ENCODE assay signal across 21 cellular contexts in the genomic region with DNA sequence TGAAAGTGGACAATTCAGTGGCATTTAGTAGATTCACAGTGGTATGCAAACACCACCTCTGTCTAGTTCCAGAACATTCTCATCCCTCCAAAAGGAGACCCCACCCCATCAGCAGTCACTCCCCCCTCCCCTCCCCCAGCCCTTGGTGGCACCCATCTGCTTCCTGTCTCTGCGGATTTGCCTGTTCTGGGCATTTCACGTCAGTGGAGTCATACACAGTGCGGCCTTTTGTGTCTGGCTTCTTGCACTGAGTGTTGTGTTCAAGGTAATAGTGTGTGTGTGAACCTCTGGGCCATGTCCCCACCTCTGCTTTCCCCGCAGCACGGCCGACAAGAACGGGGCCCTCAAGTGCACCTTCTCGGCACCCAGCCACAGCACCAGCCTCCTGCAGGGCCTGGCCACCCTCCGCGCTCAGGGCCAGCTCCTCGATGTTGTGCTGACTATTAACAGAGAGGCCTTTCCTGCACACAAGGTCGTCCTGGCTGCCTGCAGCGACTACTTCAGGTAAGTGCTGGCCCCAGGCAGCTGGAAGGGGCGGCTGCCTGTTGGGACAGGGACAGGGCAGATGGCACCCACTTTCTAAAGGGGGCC. TPM values are rescaled to one million over a fixed set of nuclear protein-coding genes. Genes with fewer than 3 reads are reported as not detected.
DNase-seq lines count a peak whose midpoint lies in the region; ATAC-seq lines count a peak whose summit lies in the region.
"Had no signal": no experiment of that assay in that cellular context is flagged by ENCODE, and none has a peak within 500 bp of the region (broad histone marks: within the 10 kb centered on the region; RNA-seq: fewer than 3 reads in every experiment).

No MANE protein-coding gene starts in this region.

- peak overlapping the region; percentile 8 for H2AK5ac ChIP-seq in mesenchymal stem cell (ENCODE audit: low read length, severe bottlenecking)

- WGBS in mesenchymal stem cell: 85% methylated on average over 13 of the region's 14 CpGs

- peak overlapping the region in 1 of 2 experiments; percentile 14 for H2BK12ac ChIP-seq in mesenchymal stem cell (ENCODE audit: low read length in 2 of 2)

- H2BK15ac ChIP-seq in mesenchymal stem cell (ENCODE audit: low read depth, poor library complexity, severe bottlenecking): peak overlapping the region; percentile 12

- no peak overlapping the region for H2BK5ac ChIP-seq in mesenchymal stem cell (ENCODE audit: low read depth, low read length, poor library complexity, severe bottlenecking)

- no peaks in the 10 kb centered on the region for H3K9me3 ChIP-seq in mesenchymal stem cell (ENCODE audit: control insufficient read depth, low read length)
- H3K9me3 ChIP-seq: body of pancreas had no signal

- H2BK120ac ChIP-seq in mesenchymal stem cell (ENCODE audit: low read depth, low read length): no peak overlapping the region

- H3K4me2 ChIP-seq in mesenchymal stem cell (ENCODE audit: low read length, poor library complexity, severe bottlenecking): no peak overlapping the region
- H3K4me2 ChIP-seq: KMS-11 had no signal

- peaks cover 36% of the 10 kb centered on the region for H3K4me1 ChIP-seq in mesenchymal stem cell (ENCODE audit: control insufficient read depth, insufficient read depth, low read depth, low read length)
- H3K4me1 ChIP-seq: body of pancreas had no signal

- H3K14ac ChIP-seq in mesenchymal stem cell (ENCODE audit: low read length in 2 of 2): no peak overlapping the region

- peak overlapping the region; percentile 19 for H4K91ac ChIP-seq in mesenchymal stem cell (ENCODE audit: low read length)

- H3K4ac ChIP-seq in mesenchymal stem cell (ENCODE audit: low read depth in 1 of 2, low read length in 2 of 2): no peak overlapping the region

- no peak overlapping the region for H3K27ac ChIP-seq in mesenchymal stem cell (ENCODE audit: low read length, poor library complexity, severe bottlenecking)
- H3K27ac ChIP-seq: body of pancreas, KMS-11, SK-N-MC had no signal

- no peak overlapping the region for H3K4me3 ChIP-seq in mesenchymal stem cell (ENCODE audit: insufficient read depth in 1 of 2, low read depth in 1 of 2, low read length in 2 of 2)
- H3K4me3 ChIP-seq: body of pancreas, dorsolateral prefrontal cortex, SK-N-MC had no signal

- no peak overlapping the region for H4K8ac ChIP-seq in mesenchymal stem cell (ENCODE audit: low read length)

- H2AFZ ChIP-seq in mesenchymal stem cell (ENCODE audit: low read depth, low read length): no peak overlapping the region

- peaks cover 12 to 39% of the 10 kb centered on the region in 2 experiments for H3K36me3 ChIP-seq in mesenchymal stem cell (ENCODE audit: control insufficient read depth in 1 of 2, insufficient read depth in 2 of 2, low read depth in 1 of 2, low read length in 2 of 2)

- H3K23ac ChIP-seq in mesenchymal stem cell (ENCODE audit: low read length in 2 of 2): no peak overlapping the region

- ATAC-seq in GM18519 (IDR thresholded peaks at IDR 0.05; ENCODE audit: low FRiP score, unreplicated experiment) (no peak), GM19397 (IDR thresholded peaks at IDR 0.05; ENCODE audit: unreplicated experiment) (no peak)
- ATAC-seq: body of pancreas, esophagus mucosa had no signal

- peak overlapping the region in 1 of 2 experiments; percentile 4 for H3K18ac ChIP-seq in mesenchymal stem cell (ENCODE audit: low read depth in 1 of 2, low read length in 2 of 2)

- peak in 4 of 6 experiments; percentile 10 to 19 (median 14) for DNase-seq in stimulated activated naive CD4-positive, alpha-beta T cell (lab: John Stamatoyannopoulos, UW)
- DNase-seq in stimulated activated naive CD4-positive, alpha-beta T cell treated with Interleukin-2 at 50 U/mL for 16 hours (lab: John Stamatoyannopoulos, UW): no peak
- peak; percentile 44 for DNase-seq in UCSD-AML1 (lab: John Stamatoyannopoulos, UW; ENCODE audit: unreplicated experiment)
- DNase-seq in mesenchymal stem cell: no peak
- no peak for DNase-seq in NCI-H2227 (lab: John Stamatoyannopoulos, UW; ENCODE audit: unreplicated experiment)
- DNase-seq in NCI-H69 (lab: John Stamatoyannopoulos, UW): no peak
- DNase-seq: activated CD4-positive, alpha-beta T cell treated with anti-CD3 and anti-CD28 coated beads, Interleukin-2, amount 50 U/mL, for 48 hours; activated gamma-delta T cell; body of pancreas; dorsolateral prefrontal cortex; GOT3; head of caudate nucleus; NCI-H1092 treated with DMSO at 0.1 percent for 48 hours; NCI-H345; OCI-M1; retina had no signal

- H3K27me3 ChIP-seq in mesenchymal stem cell (ENCODE audit: control insufficient read depth in 1 of 2, insufficient read depth in 1 of 2, low read length in 2 of 2): no peaks in the 10 kb centered on the region
- H3K27me3 ChIP-seq: body of pancreas, dorsolateral prefrontal cortex had no signal

- peaks cover 6% of the 10 kb centered on the region for H3K79me1 ChIP-seq in mesenchymal stem cell (replicated peaks; ENCODE audit: low read length, poor library complexity, severe bottlenecking)

- no peak overlapping the region for H3K9ac ChIP-seq in mesenchymal stem cell (ENCODE audit: low read length)
- H3K9ac ChIP-seq: KMS-11 had no signal

RNA-seq across cellular contexts. Expression of gene CRTC1, which starts 19.4 kb away (rescaled TPM):
- polyA plus RNA-seq in mesenchymal stem cell (2013, experiment 1 of 2): 9.9 TPM
- 9.4 TPM for polyA plus RNA-seq in mesenchymal stem cell (2013, experiment 2 of 2)

RNA-seq across cellular contexts. Expression of gene KLHL26, which starts 27.2 kb away (rescaled TPM):
- 2.6 TPM for polyA plus RNA-seq in mesenchymal stem cell (2013, experiment 1 of 2)
- 2.9 TPM for polyA plus RNA-seq in mesenchymal stem cell (2013, experiment 2 of 2)

RNA-seq across cellular contexts. Expression of gene TMEM59L, which starts 51.4 kb away (rescaled TPM):
- polyA plus RNA-seq in mesenchymal stem cell (2013, experiment 1 of 2): 1.1 TPM
- polyA plus RNA-seq in mesenchymal stem cell (2013, experiment 2 of 2): 1.1 TPM

RNA-seq across cellular contexts. Expression of gene CRLF1, which starts 57.4 kb away (rescaled TPM):
- 0.10 TPM for polyA plus RNA-seq in mesenchymal stem cell (2013, experiment 1 of 2)
- polyA plus RNA-seq in mesenchymal stem cell (2013, experiment 2 of 2): 0.18 TPM

Comparison
In these comparisons a context has a peak if more than half of its experiments do, and no peak if none do; other contexts are left out.
1. DNase-seq: peak in stimulated activated naive CD4-positive, alpha-beta T cell (4 of 6) and UCSD-AML1 (single experiment); none in stimulated activated naive CD4-positive, alpha-beta T cell treated with Interleukin-2 at 50 U/mL for 16 hours (single experiment), mesenchymal stem cell (single experiment), NCI-H2227 (single experiment) and NCI-H69 (single experiment).